ENCODE assay signal across 8 cellular contexts in genomic region chr2:119028327-119029174, GRCh38.
A peak's percentile ranks its signal among the peaks of the same experiment; 100 is the strongest.
DNase-seq lines count a peak whose midpoint lies in the region; ATAC-seq and TF ChIP-seq lines count a peak whose summit lies in the region.

No MANE protein-coding gene starts in this region.

- TF ChIP-seq CTCF in WTC11 (IDR thresholded peaks at IDR 0.05), result peak; percentile 47

- no peaks in the 10 kb centered on the region for H3K4me1 ChIP-seq in mesenchymal stem cell (ENCODE audit: control insufficient read depth, insufficient read depth, low read depth, low read length)

- H3K27me3 Mint-ChIP-seq in WTC11 (ENCODE audit: low read depth), result peaks cover 7% of the 10 kb centered on the region

- ATAC-seq in WTC11 (peak; percentile 83), GM21576 (IDR thresholded peaks at IDR 0.05; ENCODE audit: unreplicated experiment) (no peak)

- CTCF ChIA-PET in WTC11 (lab: Charles Lee), result interaction anchor here (0.6 to 1.5 kb wide), 13 partner anchors 21 to 448 kb away, joined by 3 to 9 read pairs (median 5); partner anchors contain the start of gene C1QL2

- no peaks in the 10 kb centered on the region for H3K9me3 ChIP-seq in mesenchymal stem cell (ENCODE audit: control insufficient read depth, low read length)

- no peaks in the 10 kb centered on the region for H3K36me3 ChIP-seq in mesenchymal stem cell (ENCODE audit: control insufficient read depth in 1 of 2, insufficient read depth in 2 of 2, low read depth in 1 of 2, low read length in 2 of 2)

- H3K9ac ChIP-seq in mesenchymal stem cell (ENCODE audit: low read length), result no peak overlapping the region

- no peak overlapping the region for H3K27ac ChIP-seq in mesenchymal stem cell (ENCODE audit: low read length, poor library complexity, severe bottlenecking)

- no peak overlapping the region for H3K4me3 ChIP-seq in Jurkat, Clone E6-1 (ENCODE audit: low read length)
- H3K4me3 ChIP-seq in mesenchymal stem cell (ENCODE audit: insufficient read depth in 1 of 2, low read depth in 1 of 2, low read length in 2 of 2), result no peak overlapping the region

- H4K91ac ChIP-seq in mesenchymal stem cell (ENCODE audit: low read length), result no peak overlapping the region

- H2BK5ac ChIP-seq in mesenchymal stem cell (ENCODE audit: low read depth, low read length, poor library complexity, severe bottlenecking), result no peak overlapping the region

- H3K36me3 Mint-ChIP-seq in WTC11, result peaks cover 7% of the 10 kb centered on the region

- H3K9me3 Mint-ChIP-seq in WTC11, result peaks cover 12% of the 10 kb centered on the region

- no peaks in the 10 kb centered on the region for H3K79me1 ChIP-seq in mesenchymal stem cell (replicated peaks; ENCODE audit: low read length, poor library complexity, severe bottlenecking)

- no peak overlapping the region for H2AK5ac ChIP-seq in mesenchymal stem cell (ENCODE audit: low read length, severe bottlenecking)

- WGBS in mesenchymal stem cell, result 65% methylated on average over 12 of the region's 13 CpGs

- no peak overlapping the region for H4K8ac ChIP-seq in mesenchymal stem cell (ENCODE audit: low read length)

- no peak overlapping the region for H2BK12ac ChIP-seq in mesenchymal stem cell (ENCODE audit: low read length in 2 of 2)

- no peak overlapping the region for H3K14ac ChIP-seq in mesenchymal stem cell (ENCODE audit: low read length in 2 of 2)

- no peak overlapping the region for H3K23ac ChIP-seq in mesenchymal stem cell (ENCODE audit: low read length in 2 of 2)

- H2BK15ac ChIP-seq in mesenchymal stem cell (ENCODE audit: low read depth, poor library complexity, severe bottlenecking), result no peak overlapping the region

- H2AFZ ChIP-seq in mesenchymal stem cell (ENCODE audit: low read depth, low read length), result no peak overlapping the region

- no peak overlapping the region for H3K4me3 Mint-ChIP-seq in WTC11

- POLR2A ChIA-PET in WTC11 (lab: Charles Lee), result interaction anchor here (0.5 kb wide), 1 partner anchor 168 kb away, joined by 3 read pairs; no protein-coding TSS in a partner anchor

- H3K27ac Mint-ChIP-seq in WTC11, result no peak overlapping the region

- no peak overlapping the region for H3K4me2 ChIP-seq in mesenchymal stem cell (ENCODE audit: low read length, poor library complexity, severe bottlenecking)

- H2BK120ac ChIP-seq in mesenchymal stem cell (ENCODE audit: low read depth, low read length), result no peak overlapping the region

- peaks cover 0 to 65% of the 10 kb centered on the region in 2 experiments for H3K27me3 ChIP-seq in mesenchymal stem cell (ENCODE audit: control insufficient read depth in 1 of 2, insufficient read depth in 1 of 2, low read length in 2 of 2)

- peaks cover 11% of the 10 kb centered on the region for H3K4me1 Mint-ChIP-seq in WTC11

- DNase-seq in EH (ENCODE audit: low read depth) (peak; percentile 34), WTC11 (ENCODE audit: low spot score) (peak; percentile 79), mesenchymal stem cell (peak; percentile 1), hepatic stellate cell (ENCODE audit: low spot score) (no peak), NCI-H446 treated with DMSO at 0.1 percent for 48 hours (lab: John Stamatoyannopoulos, UW) (no peak)
- peak; percentile 8 for DNase-seq in Jurkat, Clone E6-1 (ENCODE audit: low read depth, low spot score)
- DNase-seq in activated CD4-positive, CD25-positive, alpha-beta regulatory T cell treated with anti-CD3 and anti-CD28 coated beads, Interleukin-2, amount 50 U/mL, for 72 hours, result no peak

- H3K18ac ChIP-seq in mesenchymal stem cell (ENCODE audit: low read depth in 1 of 2, low read length in 2 of 2), result no peak overlapping the region

- no peak overlapping the region for H3K4ac ChIP-seq in mesenchymal stem cell (ENCODE audit: low read depth in 1 of 2, low read length in 2 of 2)

TF ChIP-seq in WTC11, 78 proteins besides CTCF, POLR2A, EP300 and RAD21:
- TF ChIP-seq ZNF281 (CRISPR knock-in tag; IDR thresholded peaks at IDR 0.05) (no peak), USF1 (CRISPR knock-in tag; IDR thresholded peaks at IDR 0.05) (no peak), PRRX2 (CRISPR knock-in tag; IDR thresholded peaks at IDR 0.05) (no peak), CREB1 (CRISPR knock-in tag; IDR thresholded peaks at IDR 0.05) (no peak), ATF1 (CRISPR knock-in tag; IDR thresholded peaks at IDR 0.05) (no peak), TP53 (CRISPR knock-in tag; IDR thresholded peaks at IDR 0.05) (no peak), ZNF423 (CRISPR knock-in tag; IDR thresholded peaks at IDR 0.05) (no peak), MAX (CRISPR knock-in tag; IDR thresholded peaks at IDR 0.05) (no peak), ZNF512 (CRISPR knock-in tag; IDR thresholded peaks at IDR 0.05; ENCODE audit: borderline replicate concordance) (no peak), ZNF396 (CRISPR knock-in tag; IDR thresholded peaks at IDR 0.05; ENCODE audit: borderline replicate concordance) (no peak)
- TF ChIP-seq, protein P1, sequence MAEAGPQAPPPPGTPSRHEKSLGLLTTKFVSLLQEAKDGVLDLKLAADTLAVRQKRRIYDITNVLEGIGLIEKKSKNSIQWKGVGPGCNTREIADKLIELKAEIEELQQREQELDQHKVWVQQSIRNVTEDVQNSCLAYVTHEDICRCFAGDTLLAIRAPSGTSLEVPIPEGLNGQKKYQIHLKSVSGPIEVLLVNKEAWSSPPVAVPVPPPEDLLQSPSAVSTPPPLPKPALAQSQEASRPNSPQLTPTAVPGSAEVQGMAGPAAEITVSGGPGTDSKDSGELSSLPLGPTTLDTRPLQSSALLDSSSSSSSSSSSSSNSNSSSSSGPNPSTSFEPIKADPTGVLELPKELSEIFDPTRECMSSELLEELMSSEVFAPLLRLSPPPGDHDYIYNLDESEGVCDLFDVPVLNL (CRISPR knock-in tag; IDR thresholded peaks at IDR 0.05; ENCODE audit: borderline replicate concordance, low read depth), result no peak

Comparison
In these comparisons a context has a peak if more than half of its experiments do, and no peak if none do; other contexts are left out.
1. DNase-seq: peak in EH (single experiment), Jurkat, Clone E6-1 (single experiment), WTC11 (single experiment) and mesenchymal stem cell (single experiment); none in activated CD4-positive, CD25-positive, alpha-beta regulatory T cell treated with anti-CD3 and anti-CD28 coated beads, Interleukin-2, amount 50 U/mL, for 72 hours (single experiment), hepatic stellate cell (single experiment) and NCI-H446 treated with DMSO at 0.1 percent for 48 hours (single experiment).